8 cellular contexts compared by ENCODE assay signal in the genomic region with DNA sequence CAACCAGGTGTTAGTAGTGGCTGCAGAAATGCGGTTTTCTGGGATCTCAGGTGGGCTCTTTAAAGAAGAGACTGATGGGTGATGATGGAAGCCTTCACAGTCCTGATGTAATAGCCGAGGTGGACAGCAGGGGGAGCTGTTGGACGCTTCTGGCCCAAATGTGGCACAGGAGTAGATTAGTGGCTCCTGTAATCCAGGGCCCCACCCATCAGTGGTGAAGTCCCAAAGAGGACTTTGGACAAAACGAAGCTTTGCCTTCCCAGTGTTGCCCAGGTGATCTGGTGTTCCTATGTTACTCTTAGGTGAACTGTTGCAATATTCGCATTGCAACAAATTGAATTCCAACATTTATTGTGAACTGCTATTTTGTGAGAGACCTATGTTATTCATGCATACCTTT. TPM values are rescaled to one million over a fixed set of nuclear protein-coding genes. Genes with fewer than 3 reads are reported as not detected.
DNase-seq lines count a peak whose midpoint lies in the region; ATAC-seq lines count a peak whose summit lies in the region.

No MANE protein-coding gene starts in this region.

- peaks cover 3% of the 10 kb centered on the region for H3K36me3 Mint-ChIP-seq in effector memory CD8-positive, alpha-beta T cell (ENCODE audit: insufficient read depth)

- DNase-seq in NCI-H748 (lab: John Stamatoyannopoulos, UW; ENCODE audit: unreplicated experiment) (peak; percentile 50), NCI-H748 treated with DMSO at 0.1 percent for 48 hours (lab: John Stamatoyannopoulos, UW) (no peak), NCI-H2196 (lab: John Stamatoyannopoulos, UW; ENCODE audit: unreplicated experiment) (peak; percentile 48), mucosa of gallbladder (ENCODE audit: low spot score) (peak; percentile 80)
- DNase-seq in activated CD4-positive, alpha-beta T cell treated with anti-CD3 and anti-CD28 coated beads, Interleukin-2, amount 50 U/mL, for 48 hours = peak; percentile 86 to 87
- DNase-seq in effector memory CD8-positive, alpha-beta T cell = peak; percentile 32 to 53 (median 46)
- peak; percentile 14 to 47 for DNase-seq in stimulated activated CD8-positive, alpha-beta memory T cell treated with anti-CD3 and anti-CD28 coated beads, Interleukin-7, amount 100 ng/mL, for 1 hour (ENCODE audit: low read depth in 2 of 2)

- no peaks in the 10 kb centered on the region for H3K9me3 Mint-ChIP-seq in effector memory CD8-positive, alpha-beta T cell

- ATAC-seq in effector memory CD8-positive, alpha-beta T cell (replicated peaks) = peak; percentile 51
- no peak for ATAC-seq in HG03025 (IDR thresholded peaks at IDR 0.05; ENCODE audit: low FRiP score, unreplicated experiment)

- H3K27me3 Mint-ChIP-seq in effector memory CD8-positive, alpha-beta T cell = peaks cover 22 to 76% of the 10 kb centered on the region in 2 donors

- H3K4me3 Mint-ChIP-seq in effector memory CD8-positive, alpha-beta T cell = no peak overlapping the region

- H3K4me1 Mint-ChIP-seq in effector memory CD8-positive, alpha-beta T cell (ENCODE audit: low read depth in 2 of 2) = peaks cover 0 to 5% of the 10 kb centered on the region in 2 donors

- H3K27ac Mint-ChIP-seq in effector memory CD8-positive, alpha-beta T cell = no peak overlapping the region

RNA-seq across cellular contexts. Expression of gene MYZAP, which starts 31.8 kb away (rescaled TPM):
- total RNA-seq in mucosa of gallbladder = 8.2 TPM
